In the genomic region with DNA sequence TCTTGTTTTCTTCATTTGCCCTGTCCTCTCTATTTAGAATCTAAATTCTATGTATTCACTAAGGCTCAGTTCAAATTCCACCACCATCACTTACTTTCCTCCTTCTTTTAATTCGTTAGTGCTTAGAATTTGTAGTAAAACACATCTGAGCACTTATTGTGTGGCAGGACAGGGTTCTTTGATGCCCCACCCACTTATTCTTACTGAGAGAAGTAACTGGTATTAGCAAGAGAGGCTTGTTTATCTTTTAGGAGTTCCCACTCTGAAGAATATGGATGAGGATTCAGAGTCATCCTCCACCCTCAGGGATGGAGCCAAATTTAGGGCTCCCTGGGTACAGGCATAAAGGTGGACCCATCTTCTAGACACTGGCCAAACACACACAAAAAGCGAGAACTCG, we compare ENCODE assay signal across 34 cellular contexts. TPM values are rescaled to one million over a fixed set of nuclear protein-coding genes. Genes with fewer than 3 reads are reported as not detected.
"Had no signal": no experiment of that assay in that cellular context is flagged by ENCODE, and none has a peak within 500 bp of the region (broad histone marks: within the 10 kb centered on the region; RNA-seq: fewer than 3 reads in every experiment).

No MANE protein-coding gene starts in this region.

- H3K27ac Mint-ChIP-seq: activated naive CD8-positive, alpha-beta T cell; nephron progenitor cell; stimulated activated memory B cell treated with anti-CD40 and anti-IgM and Interleukin-4, amounts not matched to agents 10 μg/mL and 1 μg/mL and 100 μg/mL, for 72 hours; stimulated activated naive CD8-positive, alpha-beta T cell treated with anti-CD3 and anti-CD28 coated beads, Interleukin-15, amount 100 ng/mL, for 72 hours had no signal

- H3K27me3 ChIP-seq: esophagus squamous epithelium, heart right ventricle, pancreas, sigmoid colon, thyroid gland, upper lobe of right lung had no signal

- H3K36me3 ChIP-seq: esophagus squamous epithelium, heart right ventricle, left ventricle myocardium inferior, neutrophil, pancreas, prostate gland, sigmoid colon, thyroid gland, upper lobe of right lung had no signal

- H3K9me3 ChIP-seq: esophagus squamous epithelium, heart right ventricle, left ventricle myocardium inferior, neutrophil, pancreas, prostate gland, sigmoid colon, thyroid gland, upper lobe of right lung had no signal

- H3K4me3 Mint-ChIP-seq: activated naive CD8-positive, alpha-beta T cell; naive B cell; nephron progenitor cell; stimulated activated memory B cell treated with anti-CD40 and anti-IgM and Interleukin-4, amounts not matched to agents 10 μg/mL and 1 μg/mL and 100 μg/mL, for 72 hours; stimulated activated naive CD8-positive, alpha-beta T cell treated with anti-CD3 and anti-CD28 coated beads, Interleukin-15, amount 100 ng/mL, for 72 hours had no signal

- FAIRE-seq: pancreas, small intestine had no signal

- H3K36me3 Mint-ChIP-seq: activated naive CD8-positive, alpha-beta T cell; naive B cell; stimulated activated memory B cell treated with anti-CD40 and anti-IgM and Interleukin-4, amounts not matched to agents 10 μg/mL and 1 μg/mL and 100 μg/mL, for 72 hours had no signal

- H3K4me1 Mint-ChIP-seq: naive B cell; nephron progenitor cell; stimulated activated memory B cell treated with anti-CD40 and anti-IgM and Interleukin-4, amounts not matched to agents 10 μg/mL and 1 μg/mL and 100 μg/mL, for 72 hours; stimulated activated naive CD8-positive, alpha-beta T cell treated with anti-CD3 and anti-CD28 coated beads, Interleukin-15, amount 100 ng/mL, for 72 hours had no signal

- H3K9me3 Mint-ChIP-seq: naive B cell; nephron progenitor cell; stimulated activated memory B cell treated with anti-CD40 and anti-IgM and Interleukin-4, amounts not matched to agents 10 μg/mL and 1 μg/mL and 100 μg/mL, for 72 hours; stimulated activated naive CD8-positive, alpha-beta T cell treated with anti-CD3 and anti-CD28 coated beads, Interleukin-15, amount 100 ng/mL, for 72 hours had no signal

- H3K27ac ChIP-seq: esophagus squamous epithelium, heart right ventricle, left ventricle myocardium inferior, neutrophil, pancreas, sigmoid colon, thyroid gland, upper lobe of right lung had no signal

- DNase-seq: activated CD4-positive, alpha-beta T cell treated with anti-CD3 and anti-CD28 coated beads for 48 hours; activated CD4-positive, alpha-beta T cell treated with anti-CD3 and anti-CD28 coated beads, Interleukin-2, amount 50 U/mL, for 48 hours; activated CD8-positive, alpha-beta memory T cell treated with anti-CD3 and anti-CD28 coated beads for 24 hours; activated effector memory CD4-positive, alpha-beta T cell treated with Interleukin-2 at 50 U/mL for 16 hours; activated naive CD4-positive, alpha-beta T cell treated with Interleukin-2 at 50 U/mL for 16 hours; caudate nucleus; effector CD4-positive, alpha-beta T cell; esophagus squamous epithelium; foreskin melanocyte; heart right ventricle; kidney glomerular epithelial cell; left ventricle myocardium inferior; mesendoderm; naive B cell; nephron progenitor cell; pancreas; retina; sigmoid colon; small intestine; stimulated activated CD4-positive, alpha-beta T cell treated with anti-CD3 and anti-CD28 coated beads, Interleukin-4, amount 100 ng/mL, for 4 hours; stimulated activated CD8-positive, alpha-beta memory T cell treated with anti-CD3 and anti-CD28 coated beads, Interleukin-4, amount 100 ng/mL, for 48 hours; stimulated activated naive CD8-positive, alpha-beta T cell treated with anti-CD3 and anti-CD28 coated beads, Interleukin-15, amount 100 ng/mL, for 72 hours; T-helper 1 cell; thyroid gland; upper lobe of right lung had no signal

- H3K4me3 ChIP-seq: esophagus squamous epithelium, heart right ventricle, left ventricle myocardium inferior, lung, pancreas, prostate gland, sigmoid colon, thyroid gland, upper lobe of right lung had no signal

- H3K27me3 Mint-ChIP-seq: activated naive CD8-positive, alpha-beta T cell; naive B cell; stimulated activated memory B cell treated with anti-CD40 and anti-IgM and Interleukin-4, amounts not matched to agents 10 μg/mL and 1 μg/mL and 100 μg/mL, for 72 hours; stimulated activated naive CD8-positive, alpha-beta T cell treated with anti-CD3 and anti-CD28 coated beads, Interleukin-15, amount 100 ng/mL, for 72 hours had no signal

- H3K4me1 ChIP-seq: heart right ventricle, left ventricle myocardium inferior, prostate gland, sigmoid colon, thyroid gland, upper lobe of right lung had no signal

- ATAC-seq: activated CD4-positive, CD25-positive, alpha-beta regulatory T cell treated with anti-CD3 and anti-CD28 coated beads, Interleukin-2, amount 50 U/mL, for 24 hours; heart right ventricle; pancreas; stimulated activated memory B cell treated with anti-CD40 and anti-IgM and Interleukin-4, amounts not matched to agents 10 μg/mL and 1 μg/mL and 100 μg/mL, for 72 hours; stimulated activated naive CD8-positive, alpha-beta T cell treated with anti-CD3 and anti-CD28 coated beads, Interleukin-15, amount 100 ng/mL, for 72 hours; upper lobe of right lung had no signal

RNA-seq across cellular contexts. Expression of gene HHIPL2, which starts 53.3 kb away (rescaled TPM):
- total RNA-seq: dermis blood vessel endothelial cell, esophagus squamous epithelium, glomerular endothelial cell, left ventricle myocardium inferior, mononuclear cell, sigmoid colon, upper lobe of right lung had no signal
